1 cellular context compared by ENCODE assay signal in the genomic region with DNA sequence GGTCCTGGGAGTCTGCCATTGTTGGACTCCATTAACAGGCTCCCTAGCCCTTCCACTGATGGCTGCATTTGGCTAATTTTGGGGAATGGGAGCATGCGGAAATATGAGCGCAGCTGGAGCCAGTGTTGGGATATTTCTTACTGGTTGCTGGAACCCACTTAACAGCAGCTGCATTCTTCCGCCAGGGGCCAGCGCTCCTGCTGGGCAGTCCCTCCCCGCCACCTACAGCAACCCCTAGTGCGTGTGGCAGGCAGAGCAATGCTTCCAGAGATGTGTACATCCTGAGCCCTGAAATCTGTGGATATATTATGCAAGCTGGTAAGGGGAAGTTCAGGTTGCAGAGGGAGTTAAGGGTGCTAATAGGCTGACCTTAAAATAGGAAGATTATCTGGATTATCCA.
TF ChIP-seq lines count a peak whose summit lies in the region.

No MANE protein-coding gene starts in this region.

TF ChIP-seq in WTC11, 78 proteins besides CTCF, POLR2A, EP300 and RAD21:
- TF ChIP-seq ZNF671 (CRISPR knock-in tag; IDR thresholded peaks at IDR 0.05) (no peak), ZNF317 (CRISPR knock-in tag; IDR thresholded peaks at IDR 0.05; ENCODE audit: borderline replicate concordance, low read depth) (no peak), CBFB (CRISPR knock-in tag; IDR thresholded peaks at IDR 0.05; ENCODE audit: low read depth) (no peak), TEAD1 (CRISPR knock-in tag; IDR thresholded peaks at IDR 0.05) (no peak), RELA (CRISPR knock-in tag; IDR thresholded peaks at IDR 0.05; ENCODE audit: borderline replicate concordance) (no peak), ZNF416 (CRISPR knock-in tag; IDR thresholded peaks at IDR 0.05) (no peak), FOXP1 (CRISPR knock-in tag; IDR thresholded peaks at IDR 0.05; ENCODE audit: borderline replicate concordance) (no peak), ZNF138 (CRISPR knock-in tag; conservative IDR thresholded peaks at IDR 0.05) (no peak), SP1 (CRISPR knock-in tag; conservative IDR thresholded peaks at IDR 0.05) (no peak), MXD4 (CRISPR knock-in tag; IDR thresholded peaks at IDR 0.05; ENCODE audit: borderline replicate concordance) (no peak), ZNF396 (CRISPR knock-in tag; IDR thresholded peaks at IDR 0.05; ENCODE audit: borderline replicate concordance) (no peak)
- TF ChIP-seq, protein P1, sequence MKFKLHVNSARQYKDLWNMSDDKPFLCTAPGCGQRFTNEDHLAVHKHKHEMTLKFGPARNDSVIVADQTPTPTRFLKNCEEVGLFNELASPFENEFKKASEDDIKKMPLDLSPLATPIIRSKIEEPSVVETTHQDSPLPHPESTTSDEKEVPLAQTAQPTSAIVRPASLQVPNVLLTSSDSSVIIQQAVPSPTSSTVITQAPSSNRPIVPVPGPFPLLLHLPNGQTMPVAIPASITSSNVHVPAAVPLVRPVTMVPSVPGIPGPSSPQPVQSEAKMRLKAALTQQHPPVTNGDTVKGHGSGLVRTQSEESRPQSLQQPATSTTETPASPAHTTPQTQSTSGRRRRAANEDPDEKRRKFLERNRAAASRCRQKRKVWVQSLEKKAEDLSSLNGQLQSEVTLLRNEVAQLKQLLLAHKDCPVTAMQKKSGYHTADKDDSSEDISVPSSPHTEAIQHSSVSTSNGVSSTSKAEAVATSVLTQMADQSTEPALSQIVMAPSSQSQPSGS (CRISPR knock-in tag; IDR thresholded peaks at IDR 0.05; ENCODE audit: borderline replicate concordance, low read depth), result no peak
- TF ChIP-seq, protein P2, sequence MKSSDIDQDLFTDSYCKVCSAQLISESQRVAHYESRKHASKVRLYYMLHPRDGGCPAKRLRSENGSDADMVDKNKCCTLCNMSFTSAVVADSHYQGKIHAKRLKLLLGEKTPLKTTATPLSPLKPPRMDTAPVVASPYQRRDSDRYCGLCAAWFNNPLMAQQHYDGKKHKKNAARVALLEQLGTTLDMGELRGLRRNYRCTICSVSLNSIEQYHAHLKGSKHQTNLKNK (CRISPR knock-in tag; IDR thresholded peaks at IDR 0.05), result no peak
- TF ChIP-seq, protein P3, sequence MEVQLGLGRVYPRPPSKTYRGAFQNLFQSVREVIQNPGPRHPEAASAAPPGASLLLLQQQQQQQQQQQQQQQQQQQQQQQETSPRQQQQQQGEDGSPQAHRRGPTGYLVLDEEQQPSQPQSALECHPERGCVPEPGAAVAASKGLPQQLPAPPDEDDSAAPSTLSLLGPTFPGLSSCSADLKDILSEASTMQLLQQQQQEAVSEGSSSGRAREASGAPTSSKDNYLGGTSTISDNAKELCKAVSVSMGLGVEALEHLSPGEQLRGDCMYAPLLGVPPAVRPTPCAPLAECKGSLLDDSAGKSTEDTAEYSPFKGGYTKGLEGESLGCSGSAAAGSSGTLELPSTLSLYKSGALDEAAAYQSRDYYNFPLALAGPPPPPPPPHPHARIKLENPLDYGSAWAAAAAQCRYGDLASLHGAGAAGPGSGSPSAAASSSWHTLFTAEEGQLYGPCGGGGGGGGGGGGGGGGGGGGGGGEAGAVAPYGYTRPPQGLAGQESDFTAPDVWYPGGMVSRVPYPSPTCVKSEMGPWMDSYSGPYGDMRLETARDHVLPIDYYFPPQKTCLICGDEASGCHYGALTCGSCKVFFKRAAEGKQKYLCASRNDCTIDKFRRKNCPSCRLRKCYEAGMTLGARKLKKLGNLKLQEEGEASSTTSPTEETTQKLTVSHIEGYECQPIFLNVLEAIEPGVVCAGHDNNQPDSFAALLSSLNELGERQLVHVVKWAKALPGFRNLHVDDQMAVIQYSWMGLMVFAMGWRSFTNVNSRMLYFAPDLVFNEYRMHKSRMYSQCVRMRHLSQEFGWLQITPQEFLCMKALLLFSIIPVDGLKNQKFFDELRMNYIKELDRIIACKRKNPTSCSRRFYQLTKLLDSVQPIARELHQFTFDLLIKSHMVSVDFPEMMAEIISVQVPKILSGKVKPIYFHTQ (CRISPR knock-in tag; IDR thresholded peaks at IDR 0.05), result no peak
- TF ChIP-seq, protein P4, sequence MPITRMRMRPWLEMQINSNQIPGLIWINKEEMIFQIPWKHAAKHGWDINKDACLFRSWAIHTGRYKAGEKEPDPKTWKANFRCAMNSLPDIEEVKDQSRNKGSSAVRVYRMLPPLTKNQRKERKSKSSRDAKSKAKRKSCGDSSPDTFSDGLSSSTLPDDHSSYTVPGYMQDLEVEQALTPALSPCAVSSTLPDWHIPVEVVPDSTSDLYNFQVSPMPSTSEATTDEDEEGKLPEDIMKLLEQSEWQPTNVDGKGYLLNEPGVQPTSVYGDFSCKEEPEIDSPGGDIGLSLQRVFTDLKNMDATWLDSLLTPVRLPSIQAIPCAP (CRISPR knock-in tag; IDR thresholded peaks at IDR 0.05), result no peak
- TF ChIP-seq, protein P5, sequence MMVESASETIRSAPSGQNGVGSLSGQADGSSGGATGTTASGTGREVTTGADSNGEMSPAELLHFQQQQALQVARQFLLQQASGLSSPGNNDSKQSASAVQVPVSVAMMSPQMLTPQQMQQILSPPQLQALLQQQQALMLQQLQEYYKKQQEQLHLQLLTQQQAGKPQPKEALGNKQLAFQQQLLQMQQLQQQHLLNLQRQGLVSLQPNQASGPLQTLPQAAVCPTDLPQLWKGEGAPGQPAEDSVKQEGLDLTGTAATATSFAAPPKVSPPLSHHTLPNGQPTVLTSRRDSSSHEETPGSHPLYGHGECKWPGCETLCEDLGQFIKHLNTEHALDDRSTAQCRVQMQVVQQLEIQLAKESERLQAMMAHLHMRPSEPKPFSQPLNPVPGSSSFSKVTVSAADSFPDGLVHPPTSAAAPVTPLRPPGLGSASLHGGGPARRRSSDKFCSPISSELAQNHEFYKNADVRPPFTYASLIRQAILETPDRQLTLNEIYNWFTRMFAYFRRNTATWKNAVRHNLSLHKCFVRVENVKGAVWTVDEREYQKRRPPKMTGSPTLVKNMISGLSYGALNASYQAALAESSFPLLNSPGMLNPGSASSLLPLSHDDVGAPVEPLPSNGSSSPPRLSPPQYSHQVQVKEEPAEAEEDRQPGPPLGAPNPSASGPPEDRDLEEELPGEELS (CRISPR knock-in tag; IDR thresholded peaks at IDR 0.05), result no peak
- TF ChIP-seq, protein P6, sequence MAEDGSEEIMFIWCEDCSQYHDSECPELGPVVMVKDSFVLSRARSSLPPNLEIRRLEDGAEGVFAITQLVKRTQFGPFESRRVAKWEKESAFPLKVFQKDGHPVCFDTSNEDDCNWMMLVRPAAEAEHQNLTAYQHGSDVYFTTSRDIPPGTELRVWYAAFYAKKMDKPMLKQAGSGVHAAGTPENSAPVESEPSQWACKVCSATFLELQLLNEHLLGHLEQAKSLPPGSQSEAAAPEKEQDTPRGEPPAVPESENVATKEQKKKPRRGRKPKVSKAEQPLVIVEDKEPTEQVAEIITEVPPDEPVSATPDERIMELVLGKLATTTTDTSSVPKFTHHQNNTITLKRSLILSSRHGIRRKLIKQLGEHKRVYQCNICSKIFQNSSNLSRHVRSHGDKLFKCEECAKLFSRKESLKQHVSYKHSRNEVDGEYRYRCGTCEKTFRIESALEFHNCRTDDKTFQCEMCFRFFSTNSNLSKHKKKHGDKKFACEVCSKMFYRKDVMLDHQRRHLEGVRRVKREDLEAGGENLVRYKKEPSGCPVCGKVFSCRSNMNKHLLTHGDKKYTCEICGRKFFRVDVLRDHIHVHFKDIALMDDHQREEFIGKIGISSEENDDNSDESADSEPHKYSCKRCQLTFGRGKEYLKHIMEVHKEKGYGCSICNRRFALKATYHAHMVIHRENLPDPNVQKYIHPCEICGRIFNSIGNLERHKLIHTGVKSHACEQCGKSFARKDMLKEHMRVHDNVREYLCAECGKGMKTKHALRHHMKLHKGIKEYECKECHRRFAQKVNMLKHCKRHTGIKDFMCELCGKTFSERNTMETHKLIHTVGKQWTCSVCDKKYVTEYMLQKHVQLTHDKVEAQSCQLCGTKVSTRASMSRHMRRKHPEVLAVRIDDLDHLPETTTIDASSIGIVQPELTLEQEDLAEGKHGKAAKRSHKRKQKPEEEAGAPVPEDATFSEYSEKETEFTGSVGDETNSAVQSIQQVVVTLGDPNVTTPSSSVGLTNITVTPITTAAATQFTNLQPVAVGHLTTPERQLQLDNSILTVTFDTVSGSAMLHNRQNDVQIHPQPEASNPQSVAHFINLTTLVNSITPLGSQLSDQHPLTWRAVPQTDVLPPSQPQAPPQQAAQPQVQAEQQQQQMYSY (CRISPR knock-in tag; IDR thresholded peaks at IDR 0.05), result no peak
- TF ChIP-seq, protein P7, sequence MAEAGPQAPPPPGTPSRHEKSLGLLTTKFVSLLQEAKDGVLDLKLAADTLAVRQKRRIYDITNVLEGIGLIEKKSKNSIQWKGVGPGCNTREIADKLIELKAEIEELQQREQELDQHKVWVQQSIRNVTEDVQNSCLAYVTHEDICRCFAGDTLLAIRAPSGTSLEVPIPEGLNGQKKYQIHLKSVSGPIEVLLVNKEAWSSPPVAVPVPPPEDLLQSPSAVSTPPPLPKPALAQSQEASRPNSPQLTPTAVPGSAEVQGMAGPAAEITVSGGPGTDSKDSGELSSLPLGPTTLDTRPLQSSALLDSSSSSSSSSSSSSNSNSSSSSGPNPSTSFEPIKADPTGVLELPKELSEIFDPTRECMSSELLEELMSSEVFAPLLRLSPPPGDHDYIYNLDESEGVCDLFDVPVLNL (CRISPR knock-in tag; IDR thresholded peaks at IDR 0.05; ENCODE audit: borderline replicate concordance, low read depth), result no peak
- TF ChIP-seq, protein P8, sequence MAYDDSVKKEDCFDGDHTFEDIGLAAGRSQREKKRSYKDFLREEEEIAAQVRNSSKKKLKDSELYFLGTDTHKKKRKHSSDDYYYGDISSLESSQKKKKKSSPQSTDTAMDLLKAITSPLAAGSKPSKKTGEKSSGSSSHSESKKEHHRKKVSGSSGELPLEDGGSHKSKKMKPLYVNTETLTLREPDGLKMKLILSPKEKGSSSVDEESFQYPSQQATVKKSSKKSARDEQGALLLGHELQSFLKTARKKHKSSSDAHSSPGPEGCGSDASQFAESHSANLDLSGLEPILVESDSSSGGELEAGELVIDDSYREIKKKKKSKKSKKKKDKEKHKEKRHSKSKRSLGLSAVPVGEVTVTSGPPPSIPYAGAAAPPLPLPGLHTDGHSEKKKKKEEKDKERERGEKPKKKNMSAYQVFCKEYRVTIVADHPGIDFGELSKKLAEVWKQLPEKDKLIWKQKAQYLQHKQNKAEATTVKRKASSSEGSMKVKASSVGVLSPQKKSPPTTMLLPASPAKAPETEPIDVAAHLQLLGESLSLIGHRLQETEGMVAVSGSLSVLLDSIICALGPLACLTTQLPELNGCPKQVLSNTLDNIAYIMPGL (CRISPR knock-in tag; IDR thresholded peaks at IDR 0.05), result no peak
